In genomic region chr22:50722716-50723428, GRCh38 we compare ENCODE assay signal across 23 cellular contexts. TPM values are rescaled to one million over a fixed set of nuclear protein-coding genes. Genes with fewer than 3 reads are reported as not detected.
A peak's percentile ranks its signal among the peaks of the same experiment; 100 is the strongest.
DNase-seq lines count a peak whose midpoint lies in the region; ATAC-seq and TF ChIP-seq lines count a peak whose summit lies in the region.
"Had no signal": no experiment of that assay in that cellular context is flagged by ENCODE, and none has a peak within 500 bp of the region (broad histone marks: within the 10 kb centered on the region; RNA-seq: fewer than 3 reads in every experiment).

No MANE protein-coding gene starts in this region.

- in situ Hi-C loops in G401 (cut with HindIII; ENCODE audit: low sequenced_read_pairs) = no loop called here

- no peak overlapping the region for H3K4me3 ChIP-seq in esophagus squamous epithelium
- H3K4me3 ChIP-seq: GM23338, MG63, SJCRH30 had no signal

- H3K4me3 Mint-ChIP-seq in nephron = peak overlapping the region; percentile 47 to 60 (median 48)
- H3K4me3 Mint-ChIP-seq: CD14-positive monocyte, GM23338 had no signal

- H3K36me3 ChIP-seq in esophagus squamous epithelium = peaks cover 0 to 53% (median 0%) of the 10 kb centered on the region in 3 donors
- H3K36me3 ChIP-seq: MG63, SJCRH30 had no signal

- TF ChIP-seq POLR2A in esophagus squamous epithelium (IDR thresholded peaks at IDR 0.05) = no peak

- DNase-seq in G401 (ENCODE audit: low spot score) = peak; percentile 58
- no peak for DNase-seq in caudate nucleus (lab: John Stamatoyannopoulos, UW)
- DNase-seq in DMS114 treated with DMSO at 0.1 percent for 48 hours (lab: John Stamatoyannopoulos, UW; ENCODE audit: unreplicated experiment) = no peak
- DNase-seq in esophagus squamous epithelium (lab: John Stamatoyannopoulos, UW) = no peak
- DNase-seq: H9, KBM-7, MG63, NCI-H1105 treated with DMSO at 0.1 percent for 48 hours, NCI-H146, NCI-H1930, NCI-H2107, NCI-H446, NCI-H524 treated with DMSO at 0.1 percent for 48 hours, NCI-H774, SJCRH30 had no signal

- WGBS in esophagus squamous epithelium, 2 donors = 92 to 95% methylated on average over 7 of the region's 12 CpGs

- peaks cover 0 to 37% (median 0%) of the 10 kb centered on the region in 4 donors for H3K27me3 ChIP-seq in esophagus squamous epithelium
- H3K27me3 ChIP-seq: MG63 had no signal

- H3K27ac ChIP-seq in caudate nucleus (ENCODE audit: low read depth, low read length) (peak overlapping the region; percentile 36), temporal lobe (ENCODE audit: low read depth, low read length) (peak overlapping the region; percentile 25), esophagus squamous epithelium (no peak overlapping the region)
- H3K27ac ChIP-seq: SJCRH30 had no signal

- no peak overlapping the region for H3K27ac Mint-ChIP-seq in nephron
- H3K27ac Mint-ChIP-seq: CD14-positive monocyte, GM23338, H9 had no signal

- H3K4me1 Mint-ChIP-seq in nephron = peaks cover under 1% of the 10 kb centered on the region
- H3K4me1 Mint-ChIP-seq: CD14-positive monocyte had no signal

- no peak for TF ChIP-seq CTCF in nephron (IDR thresholded peaks at IDR 0.05; ENCODE audit: unreplicated experiment in 3 of 3)
- TF ChIP-seq CTCF in esophagus squamous epithelium (IDR thresholded peaks at IDR 0.05) = no peak

- H3K4me1 ChIP-seq in esophagus squamous epithelium = peaks cover 0 to 15% (median 10%) of the 10 kb centered on the region in 3 donors
- H3K4me1 ChIP-seq: SJCRH30 had no signal

- H3K9me3 ChIP-seq in esophagus squamous epithelium = no peaks in the 10 kb centered on the region
- H3K9me3 ChIP-seq: MG63, SJCRH30 had no signal

- peaks cover 35% of the 10 kb centered on the region for H3K36me3 Mint-ChIP-seq in nephron (ENCODE audit: low read depth)
- H3K36me3 Mint-ChIP-seq: CD14-positive monocyte had no signal

- no peaks in the 10 kb centered on the region for H3K9me3 Mint-ChIP-seq in nephron

- peaks cover 42% of the 10 kb centered on the region for H3K27me3 Mint-ChIP-seq in nephron (ENCODE audit: low read depth)

- ATAC-seq in HG02610 (IDR thresholded peaks at IDR 0.05; ENCODE audit: unreplicated experiment) = no peak
- ATAC-seq: GM23338, SK-N-SH treated with all-trans-retinoic acid at 6 μM for 48 hours had no signal

- intact Hi-C loops in esophagus squamous epithelium (cut with DNase I) = no loop called here

RNA-seq across cellular contexts. Expression of gene ACR, which starts 15.1 kb away (rescaled TPM):
- total RNA-seq in G401 (2014; rRNA removed; shearing (Covaris generic)) = not detected in 2 replicates
- total RNA-seq in temporal lobe (not detected), esophagus squamous epithelium (not detected)
- total RNA-seq: A673, GM23338, LHCN-M2, SJCRH30 had no signal

RNA-seq across cellular contexts. Expression of gene SHANK3, which starts 50.2 kb away (rescaled TPM):
- 3.6 and 5.0 TPM in 2 replicates for total RNA-seq in G401 (2014; rRNA removed; shearing (Covaris generic))
- total RNA-seq in temporal lobe (5.9 TPM), esophagus squamous epithelium (1 to 10 TPM; 3.7 to 5.9 (median 4.5) TPM)

Comparison
In these comparisons a context has a peak if more than half of its experiments do, and no peak if none do; other contexts are left out.
1. H3K27ac ChIP-seq: peak in caudate nucleus (single experiment) and temporal lobe (single experiment); none in esophagus squamous epithelium (0 of 4).